In genomic region chr4:139986621-139987510, GRCh38 we compare ENCODE assay signal across 14 cellular contexts.
DNase-seq lines count a peak whose midpoint lies in the region; ATAC-seq and TF ChIP-seq lines count a peak whose summit lies in the region.
"Had no signal": no experiment of that assay in that cellular context is flagged by ENCODE, and none has a peak within 500 bp of the region (broad histone marks: within the 10 kb centered on the region; RNA-seq: fewer than 3 reads in every experiment).

No MANE protein-coding gene starts in this region.

- H3K4me3 Mint-ChIP-seq in glutamatergic neuron (ENCODE audit: unreplicated experiment), result peak overlapping the region; percentile 77
- no peak overlapping the region for H3K4me3 Mint-ChIP-seq in activated T-cell treated with anti-CD3 and anti-CD28 coated beads, Interleukin-2, amount 50 U/mL, for 72 hours

- TF ChIP-seq POLR2A in adrenal gland (IDR thresholded peaks at IDR 0.05), result no peak

- H3K27ac ChIP-seq in adrenal gland (peak overlapping the region in 4 of 5 donors; percentile 22 to 70 (median 57)), colonic mucosa (no peak overlapping the region)
- H3K27ac ChIP-seq: epithelial cell of prostate had no signal

- intact Hi-C loops in adrenal gland (cut with DNase I), result no loop called here
- intact Hi-C loops in colonic mucosa (cut with DNase I), result no loop called here

- no peaks in the 10 kb centered on the region for H3K36me3 Mint-ChIP-seq in glutamatergic neuron (ENCODE audit: unreplicated experiment)
- H3K36me3 Mint-ChIP-seq in activated T-cell treated with anti-CD3 and anti-CD28 coated beads, Interleukin-2, amount 50 U/mL, for 72 hours (ENCODE audit: insufficient read depth in 2 of 2), result no peaks in the 10 kb centered on the region

- H3K27ac Mint-ChIP-seq in glutamatergic neuron (ENCODE audit: unreplicated experiment), result peak overlapping the region; percentile 98
- no peak overlapping the region for H3K27ac Mint-ChIP-seq in activated T-cell treated with anti-CD3 and anti-CD28 coated beads, Interleukin-2, amount 50 U/mL, for 72 hours

- peaks cover 0 to 28% of the 10 kb centered on the region in 2 donors for H3K4me1 ChIP-seq in adrenal gland (replicated peaks in 1 of 2)
- H3K4me1 ChIP-seq in colonic mucosa, result no peaks in the 10 kb centered on the region

- H3K27me3 ChIP-seq in adrenal gland, result no peaks in the 10 kb centered on the region
- no peaks in the 10 kb centered on the region for H3K27me3 ChIP-seq in colonic mucosa

- ATAC-seq in HG02885 (IDR thresholded peaks at IDR 0.05; ENCODE audit: poor library complexity, unreplicated experiment), result no peak
- no peak for ATAC-seq in activated T-cell treated with anti-CD3 and anti-CD28 coated beads, Interleukin-2, amount 50 U/mL, for 72 hours (replicated peaks in 1 of 2)
- ATAC-seq: mucosa of descending colon had no signal

- peaks cover 17% of the 10 kb centered on the region for H3K9me3 Mint-ChIP-seq in glutamatergic neuron (ENCODE audit: unreplicated experiment)
- no peaks in the 10 kb centered on the region for H3K9me3 Mint-ChIP-seq in activated T-cell treated with anti-CD3 and anti-CD28 coated beads, Interleukin-2, amount 50 U/mL, for 72 hours

- H3K27me3 Mint-ChIP-seq in glutamatergic neuron (ENCODE audit: unreplicated experiment), result peaks cover 2% of the 10 kb centered on the region
- H3K27me3 Mint-ChIP-seq in activated T-cell treated with anti-CD3 and anti-CD28 coated beads, Interleukin-2, amount 50 U/mL, for 72 hours (ENCODE audit: low read depth), result peaks cover 11% of the 10 kb centered on the region

- TF ChIP-seq CTCF in adrenal gland (IDR thresholded peaks at IDR 0.05), result no peak
- TF ChIP-seq CTCF in glutamatergic neuron (IDR thresholded peaks at IDR 0.05; ENCODE audit: partially characterized antibody, unreplicated experiment), result no peak
- TF ChIP-seq CTCF in colonic mucosa (IDR thresholded peaks at IDR 0.05), result no peak

- DNase-seq in NCI-H1092 treated with DMSO at 0.1 percent for 48 hours (lab: John Stamatoyannopoulos, UW) (peak; percentile 69), adrenal gland (peak in 1 of 7 donors; percentile 68), glutamatergic neuron (peak; percentile 56), skeletal muscle cell (ENCODE audit: low read depth) (peak; percentile 23), colonic mucosa (no peak), activated T-cell treated with anti-CD3 and anti-CD28 coated beads for 4 hours (no peak)
- DNase-seq in activated T-cell treated with anti-CD3 and anti-CD28 coated beads, Interleukin-2, amount 50 U/mL, for 72 hours, result no peak
- DNase-seq: activated CD4-positive, alpha-beta T cell treated with anti-CD3 and anti-CD28 coated beads for 1 hour; COR-L47; mucosa of descending colon; NCI-H2107; SW 1271 had no signal

- no peaks in the 10 kb centered on the region for H3K9me3 ChIP-seq in adrenal gland (replicated peaks in 1 of 3)
- H3K9me3 ChIP-seq in colonic mucosa, result no peaks in the 10 kb centered on the region
- H3K9me3 ChIP-seq: mucosa of descending colon had no signal

- 60 to 67% (median 61%) methylated on average over 13 of the region's 13 CpGs for WGBS in adrenal gland, 4 donors

- H3K36me3 ChIP-seq in adrenal gland (replicated peaks in 1 of 2), result no peaks in the 10 kb centered on the region
- H3K36me3 ChIP-seq in colonic mucosa, result no peaks in the 10 kb centered on the region

- H3K4me3 ChIP-seq in adrenal gland, result no peak overlapping the region
- no peak overlapping the region for H3K4me3 ChIP-seq in skeletal muscle cell (ENCODE audit: low read depth, low read length)
- H3K4me3 ChIP-seq in colonic mucosa, result no peak overlapping the region
- H3K4me3 ChIP-seq: mucosa of descending colon had no signal

- H3K4me1 Mint-ChIP-seq in glutamatergic neuron (ENCODE audit: low read depth, unreplicated experiment), result peaks cover 44% of the 10 kb centered on the region
- peaks cover 20% of the 10 kb centered on the region for H3K4me1 Mint-ChIP-seq in activated T-cell treated with anti-CD3 and anti-CD28 coated beads, Interleukin-2, amount 50 U/mL, for 72 hours (ENCODE audit: low read depth)

- H3K9ac ChIP-seq in colonic mucosa (ENCODE audit: low read depth in 2 of 2, low read length in 2 of 2), result no peak overlapping the region

Comparison
In these comparisons a context has a peak if more than half of its experiments do, and no peak if none do; other contexts are left out.
1. DNase-seq: peak in NCI-H1092 treated with DMSO at 0.1 percent for 48 hours (single experiment), glutamatergic neuron (single experiment) and skeletal muscle cell (single experiment); none in colonic mucosa (single experiment), activated T-cell treated with anti-CD3 and anti-CD28 coated beads for 4 hours (single experiment) and activated T-cell treated with anti-CD3 and anti-CD28 coated beads, Interleukin-2, amount 50 U/mL, for 72 hours (0 of 2).